ENCODE assay signal across 8 cellular contexts in genomic region chr20:13784271-13784892, GRCh38. TPM values are rescaled to one million over a fixed set of nuclear protein-coding genes. Genes with fewer than 3 reads are reported as not detected.
DNase-seq lines count a peak whose midpoint lies in the region; ATAC-seq and TF ChIP-seq lines count a peak whose summit lies in the region.

No MANE protein-coding gene starts in this region.

- H3K36me3 ChIP-seq in endocrine pancreas (ENCODE audit: control insufficient read depth, insufficient read depth, low read length): no peaks in the 10 kb centered on the region
- peaks cover 14 to 62% of the 10 kb centered on the region in 2 donors for H3K36me3 ChIP-seq in neuronal stem cell (replicated peaks in 1 of 2; ENCODE audit: control insufficient read depth in 2 of 2, insufficient read depth in 2 of 2, low read length in 2 of 2)

- H2AK5ac ChIP-seq in neuronal stem cell (ENCODE audit: low read depth, low read length): no peak overlapping the region

- no peak for DNase-seq in CD14-positive monocyte (ENCODE audit: low spot score)
- DNase-seq in LoVo (ENCODE audit: low spot score): peak; percentile 8
- no peak for DNase-seq in neuronal stem cell (ENCODE audit: low spot score)
- no peak for DNase-seq in stimulated activated CD4-positive, alpha-beta T cell treated with anti-CD3 and anti-CD28 coated beads, Interleukin-4, amount 100 ng/mL, for 1 hour
- no peak for DNase-seq in AML-193 (lab: John Stamatoyannopoulos, UW)
- DNase-seq in HPDE6-E6E7 (ENCODE audit: extremely low spot score): no peak

- no peak overlapping the region for H3K14ac ChIP-seq in neuronal stem cell (ENCODE audit: low read length)

- H3K23ac ChIP-seq in neuronal stem cell (ENCODE audit: low read depth, low read length, poor library complexity): peak overlapping the region; percentile 37

- H3K4me3 ChIP-seq in endocrine pancreas (ENCODE audit: control insufficient read depth, insufficient read depth, low read length): peak overlapping the region; percentile 85
- H3K4me3 ChIP-seq in neuronal stem cell (ENCODE audit: low read length in 2 of 2): peak overlapping the region; percentile 86

- no peak overlapping the region for H4K91ac ChIP-seq in neuronal stem cell (ENCODE audit: low read depth, low read length, poor library complexity)

- no peak overlapping the region for H2BK15ac ChIP-seq in neuronal stem cell (ENCODE audit: low read length)

- peak; percentile 15 for ATAC-seq in GM21381 (IDR thresholded peaks at IDR 0.05; ENCODE audit: unreplicated experiment)

- peak overlapping the region; percentile 98 for H2AFZ ChIP-seq in neuronal stem cell (ENCODE audit: low read length)

- H3K18ac ChIP-seq in neuronal stem cell (ENCODE audit: low read length): peak overlapping the region; percentile 72

- H3K9me3 Mint-ChIP-seq in CD14-positive monocyte: no peaks in the 10 kb centered on the region

- no peak for TF ChIP-seq CTCF in CD14-positive monocyte (IDR thresholded peaks at IDR 0.05)

- no peak overlapping the region for H3K4ac ChIP-seq in neuronal stem cell (ENCODE audit: low read length)

- H3K4me3 Mint-ChIP-seq in CD14-positive monocyte: peak overlapping the region; percentile 97 to 99

- H3K4me1 ChIP-seq in endocrine pancreas (ENCODE audit: control insufficient read depth, insufficient read depth, low read length) (peaks cover 19% of the 10 kb centered on the region), neuronal stem cell (ENCODE audit: control insufficient read depth in 2 of 2, insufficient read depth in 1 of 2, low read depth in 1 of 2, low read length in 2 of 2) (peaks cover 2 to 8% of the 10 kb centered on the region in 2 donors)

- H3K9me3 ChIP-seq in endocrine pancreas (ENCODE audit: control insufficient read depth, low read length) (no peaks in the 10 kb centered on the region), neuronal stem cell (replicated peaks in 1 of 2; ENCODE audit: control insufficient read depth in 2 of 2, insufficient read depth in 1 of 2, low read depth in 1 of 2, low read length in 2 of 2) (no peaks in the 10 kb centered on the region)

- H4K8ac ChIP-seq in neuronal stem cell (ENCODE audit: low read depth, low read length): no peak overlapping the region

- no CpG with 5 or more reads among the region's 26 CpGs for WGBS in neuronal stem cell (ENCODE audit: extremely low coverage in 2 of 2, insufficient read length in 2 of 2, insufficient replicate concordance in 1 of 2), 2 donors

- no peak overlapping the region for H2BK120ac ChIP-seq in neuronal stem cell (ENCODE audit: low read depth, low read length)

- H3K9ac ChIP-seq in endocrine pancreas (ENCODE audit: control insufficient read depth, insufficient read depth, low read length) (peak overlapping the region; percentile 96), neuronal stem cell (ENCODE audit: low read depth, low read length, poor library complexity) (peak overlapping the region; percentile 78)

- peaks cover 0 to 4% (median 0%) of the 10 kb centered on the region in 3 donors for H3K27me3 Mint-ChIP-seq in CD14-positive monocyte (ENCODE audit: low read depth in 3 of 3)

- H3K79me1 ChIP-seq in neuronal stem cell (ENCODE audit: low read depth, low read length): peaks cover 5% of the 10 kb centered on the region

- peaks cover 34% of the 10 kb centered on the region for H3K4me1 Mint-ChIP-seq in CD14-positive monocyte

- H3K4me2 ChIP-seq in neuronal stem cell (ENCODE audit: insufficient read depth, low read length, poor library complexity, severe bottlenecking): peak overlapping the region; percentile 48

- peaks cover 32 to 36% of the 10 kb centered on the region in 2 donors for H3K36me3 Mint-ChIP-seq in CD14-positive monocyte

- H3K27ac ChIP-seq in neuronal stem cell (replicated peaks; ENCODE audit: low read length): peak overlapping the region; percentile 46

- no peak overlapping the region for H2BK12ac ChIP-seq in neuronal stem cell (ENCODE audit: low read length)

- intact Hi-C loops in CD14-positive monocyte (cut with micrococcal nuclease): loop anchor here in 1 of 2 donors (10.0 kb wide), 1 partner anchor 150 kb away; the partner anchor contains the start of gene TASP1

- no peak overlapping the region for H2BK5ac ChIP-seq in neuronal stem cell (ENCODE audit: low read length)

- H3K27ac Mint-ChIP-seq in CD14-positive monocyte: peak overlapping the region; percentile 93 to 98 (median 97)

- no peaks in the 10 kb centered on the region for H3K27me3 ChIP-seq in endocrine pancreas (ENCODE audit: control insufficient read depth, insufficient read depth, low read length)
- no peaks in the 10 kb centered on the region for H3K27me3 ChIP-seq in neuronal stem cell (ENCODE audit: control insufficient read depth in 3 of 3, insufficient read depth in 3 of 3, low read depth in 1 of 3, low read length in 3 of 3)

RNA-seq across cellular contexts. Expression of gene ESF1, which starts 0.3 kb away (rescaled TPM):
- polyA plus RNA-seq in CD14-positive monocyte: 1 to 10 TPM; 1.7 to 2.3 TPM
- polyA plus RNA-seq in neuronal stem cell (2013, experiment 1 of 2): 36.6 TPM
- polyA plus RNA-seq in neuronal stem cell (2013, experiment 2 of 2): 39.5 TPM

RNA-seq across cellular contexts. Expression of gene NDUFAF5, which starts 0.4 kb away (rescaled TPM):
- polyA plus RNA-seq in CD14-positive monocyte: 1 to 10 TPM; 5.9 to 7.8 TPM
- 13.9 TPM for polyA plus RNA-seq in neuronal stem cell (2013, experiment 1 of 2)
- polyA plus RNA-seq in neuronal stem cell (2013, experiment 2 of 2): 13.5 TPM
